8 cellular contexts compared by ENCODE assay signal in genomic region chr1:84107538-84107937, GRCh38. TPM values are rescaled to one million over a fixed set of nuclear protein-coding genes. Genes with fewer than 3 reads are reported as not detected.
DNase-seq lines count a peak whose midpoint lies in the region; ATAC-seq and TF ChIP-seq lines count a peak whose summit lies in the region.
"Not testable (repeated sequence)": the region's sequence is repeated elsewhere in the genome, so short reads cannot be mapped to it uniquely, and the experiment has no call there.

No MANE protein-coding gene starts in this region.

- DNase-seq in EH (ENCODE audit: low read depth) (peak; percentile 88), HT1080 (ENCODE audit: low read depth) (peak; percentile 71), adipocyte (ENCODE audit: low read depth) (peak; percentile 48), fibroblast of lung (ENCODE audit: low read depth in 2 of 2) (peak; percentile 77 to 91), renal cortical epithelial cell (ENCODE audit: low read depth) (peak; percentile 75)

- H3K9me3 ChIP-seq in adipocyte (ENCODE audit: control insufficient read depth, low read length); fibroblast of lung (ENCODE audit: control insufficient read depth, insufficient read depth, low read depth, low read length): not testable (repeated sequence)

- H3K27ac ChIP-seq in fibroblast of lung (ENCODE audit: insufficient read depth, low read length): peak overlapping the region; percentile 18

- H4K20me1 ChIP-seq in fibroblast of lung (ENCODE audit: control insufficient read depth, extremely low read depth, insufficient read depth, low read length): not testable (repeated sequence)

- not testable (repeated sequence) for H2AFZ ChIP-seq in fibroblast of lung (ENCODE audit: low read length)

- H3K4me1 ChIP-seq in adipocyte (ENCODE audit: control insufficient read depth, insufficient read depth, low read length): peaks cover 18% of the 10 kb centered on the region
- not testable (repeated sequence) for H3K4me1 ChIP-seq in fibroblast of lung (ENCODE audit: control insufficient read depth, extremely low read depth, insufficient read depth, low read length)

- not testable (repeated sequence) for H3K27me3 ChIP-seq in adipocyte (replicated peaks; ENCODE audit: control insufficient read depth, insufficient read depth, low read length); fibroblast of lung (ENCODE audit: control insufficient read depth, insufficient read depth, low read length)

- H3K79me2 ChIP-seq in fibroblast of lung (ENCODE audit: control insufficient read depth, insufficient read depth, low read length): not testable (repeated sequence)

- peak; percentile 64 for ATAC-seq in GM18907 (IDR thresholded peaks at IDR 0.05; ENCODE audit: unreplicated experiment)
- ATAC-seq in GM21786 (IDR thresholded peaks at IDR 0.05; ENCODE audit: unreplicated experiment): peak; percentile 38
- peak; percentile 60 for ATAC-seq in HG03039 (IDR thresholded peaks at IDR 0.05; ENCODE audit: unreplicated experiment)

- not testable (repeated sequence) for H3K9ac ChIP-seq in adipocyte (ENCODE audit: low read length); fibroblast of lung (ENCODE audit: insufficient read depth, low read length)

- not testable (repeated sequence) for H3K4me3 ChIP-seq in adipocyte (ENCODE audit: low read length); fibroblast of lung (replicated peaks in 1 of 4; ENCODE audit: control extremely low read depth in 1 of 4, insufficient read depth in 1 of 4, low read depth in 3 of 4, low read length in 4 of 4)

- H3K36me3 ChIP-seq in adipocyte (ENCODE audit: control insufficient read depth, insufficient read depth, low read length, severe bottlenecking); fibroblast of lung (ENCODE audit: control insufficient read depth, insufficient read depth, low read length): not testable (repeated sequence)

- not testable (repeated sequence) for H3K4me2 ChIP-seq in fibroblast of lung (ENCODE audit: extremely low read depth, insufficient read depth, low read length)

- TF ChIP-seq CTCF in fibroblast of lung (conservative IDR thresholded peaks at IDR 0.05 in 1 of 2, IDR thresholded peaks at IDR 0.05 in 1 of 2; ENCODE audit: low read depth in 1 of 2, low read length in 2 of 2): not testable (repeated sequence)

RNA-seq across cellular contexts. Expression of gene PRKACB, which starts 36.5 kb away (rescaled TPM):
- 6.0 and 8.8 TPM in 2 replicates for total RNA-seq in HT1080 (2014; rRNA removed; shearing (Covaris generic))
- 7.7 and 12.3 TPM in 2 replicates for polyA plus RNA-seq in HT1080 (2015; cell fraction: cytosol; rRNA removed)
- 10.1 and 10.2 TPM in 2 replicates for polyA plus RNA-seq in HT1080 (2015; cell fraction: nucleus; rRNA removed)
- 18.5 and 22.0 TPM in 2 replicates for total RNA-seq in fibroblast of lung
- 28.3 and 32.6 TPM in 2 replicates for polyA plus RNA-seq in fibroblast of lung
- polyA plus RNA-seq in fibroblast of lung (2012): 15.4 and 17.2 TPM in 2 replicates
- polyA minus RNA-seq in fibroblast of lung (ENCODE audit: low replicate concordance): 2.7 and 5.5 TPM in 2 replicates
- 11.6 and 33.1 TPM in 2 replicates for total RNA-seq in renal cortical epithelial cell
